ENCODE assay signal across 10 cellular contexts in the genomic region with DNA sequence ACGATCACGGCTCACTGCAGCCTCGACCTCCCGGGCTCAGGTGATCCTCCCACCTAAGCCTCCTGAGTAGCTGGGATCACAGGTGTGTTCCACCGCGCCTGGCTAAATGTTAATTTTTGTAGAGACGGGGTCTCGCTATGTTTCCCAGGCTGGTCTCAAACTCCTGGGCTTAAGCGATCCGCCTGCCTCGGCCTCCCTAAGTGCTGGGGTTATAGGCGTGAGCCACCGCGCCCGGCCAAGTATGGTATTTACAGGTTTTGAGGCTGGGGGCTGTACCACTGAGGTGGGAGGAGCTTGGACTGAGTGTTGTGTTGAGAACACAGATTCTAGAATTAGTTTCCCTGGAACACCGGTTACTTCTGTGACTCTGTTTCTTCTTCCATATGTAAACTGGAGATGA. TPM values are rescaled to one million over a fixed set of nuclear protein-coding genes. Genes with fewer than 3 reads are reported as not detected.
A peak's percentile ranks its signal among the peaks of the same experiment; 100 is the strongest.
DNase-seq lines count a peak whose midpoint lies in the region; ATAC-seq and TF ChIP-seq lines count a peak whose summit lies in the region.
"Had no signal": no experiment of that assay in that cellular context is flagged by ENCODE, and none has a peak within 500 bp of the region (broad histone marks: within the 10 kb centered on the region; RNA-seq: fewer than 3 reads in every experiment).

No MANE protein-coding gene starts in this region.

- POLR2A ChIA-PET in Caco-2 (lab: Charles Lee) (no interaction called here), WTC11 (lab: Charles Lee) (interaction anchor here (0.6 to 3.6 kb wide), 3 partner anchors 10 to 701 kb away, joined by 3 to 33 read pairs (median 4); a partner anchor contains a TSS)

- intact Hi-C loops in Caco-2 (cut with micrococcal nuclease; ENCODE audit: unreplicated experiment), result loop anchor here (1.0 to 10.0 kb wide), 3 partner anchors 9 to 147 kb away; no protein-coding TSS in a partner anchor

- no peak overlapping the region for H3K27ac Mint-ChIP-seq in Caco-2 (ENCODE audit: unreplicated experiment)
- peak overlapping the region; percentile 76 for H3K27ac Mint-ChIP-seq in WTC11

- H3K4me1 Mint-ChIP-seq in Caco-2 (ENCODE audit: low read depth, unreplicated experiment), result peaks cover 17% of the 10 kb centered on the region
- H3K4me1 Mint-ChIP-seq in WTC11, result peaks cover 45% of the 10 kb centered on the region

- DNase-seq in Caco-2, result no peak
- DNase-seq in WTC11 (ENCODE audit: low spot score), result peak; percentile 54
- DNase-seq in NCI-H187 (lab: John Stamatoyannopoulos, UW), result no peak
- DNase-seq in NCI-H2081 treated with DMSO at 0.1 percent for 48 hours (lab: John Stamatoyannopoulos, UW), result no peak
- no peak for DNase-seq in omental fat pad (ENCODE audit: low spot score)
- DNase-seq: uterus had no signal

- H3K4me3 ChIP-seq in Caco-2 (ENCODE audit: low read depth, low read length), result no peak overlapping the region
- H3K4me3 ChIP-seq in iPS-18a (ENCODE audit: low read length), result peak overlapping the region; percentile 46

- ATAC-seq in WTC11 (no peak), GM19397 (IDR thresholded peaks at IDR 0.05; ENCODE audit: unreplicated experiment) (no peak), omental fat pad (ENCODE audit: low FRiP score) (no peak)

- H3K27me3 ChIP-seq in Caco-2 (replicated peaks; ENCODE audit: control insufficient read depth, insufficient read depth, low read length) (no peaks in the 10 kb centered on the region), iPS-18a (ENCODE audit: control insufficient read depth, insufficient read depth, low read length) (peaks cover 42% of the 10 kb centered on the region)

- H3K9me3 Mint-ChIP-seq in Caco-2 (ENCODE audit: unreplicated experiment) (no peaks in the 10 kb centered on the region), WTC11 (no peaks in the 10 kb centered on the region)

- no peak for TF ChIP-seq CTCF in 22Rv1 (IDR thresholded peaks at IDR 0.05)
- TF ChIP-seq CTCF in Caco-2 (IDR thresholded peaks at IDR 0.05; ENCODE audit: insufficient read depth in 1 of 2, low read depth in 1 of 2, low read length in 1 of 2, severe bottlenecking in 1 of 2, unreplicated experiment in 1 of 2), result no peak
- TF ChIP-seq CTCF in WTC11 (IDR thresholded peaks at IDR 0.05), result no peak
- no peak for TF ChIP-seq CTCF in omental fat pad (IDR thresholded peaks at IDR 0.05)

- CTCF ChIA-PET in Caco-2 (lab: Charles Lee), result interaction anchor here (0.6 to 1.3 kb wide), 2 partner anchors 12 to 28 kb away, joined by 3 to 7 read pairs; no protein-coding TSS in a partner anchor
- CTCF ChIA-PET in WTC11 (lab: Charles Lee), result interaction anchor here (0.8 to 9.1 kb wide), 11 partner anchors 8 to 270 kb away, joined by 3 to 145 read pairs (median 4); no protein-coding TSS in a partner anchor

- H3K9ac ChIP-seq in iPS-18a (ENCODE audit: low read length), result no peak overlapping the region

- no TSS peak for BruUV-seq in Caco-2 (replicated peaks; lab: Mats Ljungman, UMichigan)

- peaks cover 22% of the 10 kb centered on the region for H3K4me1 ChIP-seq in Caco-2
- peaks cover 34% of the 10 kb centered on the region for H3K4me1 ChIP-seq in iPS-18a (ENCODE audit: control insufficient read depth, low read depth, low read length)

- no peaks in the 10 kb centered on the region for H3K36me3 ChIP-seq in Caco-2 (ENCODE audit: control insufficient read depth, insufficient read depth, low read length)
- no peaks in the 10 kb centered on the region for H3K36me3 ChIP-seq in iPS-18a (ENCODE audit: control insufficient read depth, low read depth, low read length)
- H3K36me3 ChIP-seq: ascending aorta, uterus had no signal

- H3K27me3 Mint-ChIP-seq in Caco-2 (ENCODE audit: insufficient read depth, unreplicated experiment) (peaks cover 8% of the 10 kb centered on the region), WTC11 (ENCODE audit: low read depth) (peaks cover 39% of the 10 kb centered on the region)

- H3K4me3 Mint-ChIP-seq in Caco-2 (ENCODE audit: unreplicated experiment), result peak overlapping the region; percentile 98
- H3K4me3 Mint-ChIP-seq in WTC11, result peak overlapping the region; percentile 73

- 0 out of 2 replicates have a peak overlapping the region, but pooled peaks have one; percentile 18 for H3K27ac ChIP-seq in 22Rv1
- H3K27ac ChIP-seq in iPS-18a (ENCODE audit: low read length), result no peak overlapping the region
- H3K27ac ChIP-seq: ascending aorta had no signal

- H3K36me3 Mint-ChIP-seq in Caco-2 (ENCODE audit: insufficient read depth, unreplicated experiment) (peaks cover 4% of the 10 kb centered on the region), WTC11 (peaks cover 3% of the 10 kb centered on the region; the same call in 1 of the 2 replicates)

- H3K9me3 ChIP-seq in Caco-2, result no peaks in the 10 kb centered on the region
- H3K9me3 ChIP-seq in iPS-18a (ENCODE audit: control insufficient read depth, low read depth, low read length), result no peaks in the 10 kb centered on the region
- H3K9me3 ChIP-seq: ascending aorta, uterus had no signal

TF ChIP-seq in WTC11, 78 proteins besides CTCF, POLR2A, EP300 and RAD21:
- TF ChIP-seq CREM (CRISPR knock-in tag; IDR thresholded peaks at IDR 0.05), result no peak
- no peak for TF ChIP-seq NR1H2 (CRISPR knock-in tag; IDR thresholded peaks at IDR 0.05)
- TF ChIP-seq TEAD4 (CRISPR knock-in tag; IDR thresholded peaks at IDR 0.05), result no peak
- TF ChIP-seq SMAD4 (CRISPR knock-in tag; IDR thresholded peaks at IDR 0.05), result no peak
- no peak for TF ChIP-seq ZNF138 (CRISPR knock-in tag; conservative IDR thresholded peaks at IDR 0.05)
- TF ChIP-seq ZNF121 (CRISPR knock-in tag; IDR thresholded peaks at IDR 0.05), result peak; percentile 12; the same call in 1 of the 2 replicates

RNA-seq across cellular contexts. Expression of a gene that starts 0.5 kb away (rescaled TPM):
- total RNA-seq in Caco-2 (2022) (1.2 and 2.8 TPM in 2 replicates), WTC11 (2021) (10.3 to 15.1 TPM (median 14.2 TPM) in 3 replicates), omental fat pad (1 to 10 TPM; 1.9 to 3.8 (median 2.9) TPM)

RNA-seq across cellular contexts. Expression of a gene that starts 0.9 kb away (rescaled TPM):
- total RNA-seq in Caco-2 (2022) (13.8 and 18.1 TPM in 2 replicates), WTC11 (2021) (25.1 to 27.8 TPM (median 27.4 TPM) in 3 replicates), omental fat pad (1 to 10 TPM; 3.8 to 9.4 (median 7.0) TPM)

RNA-seq across cellular contexts. Expression of a gene that starts 9.5 kb away (rescaled TPM):
- total RNA-seq in Caco-2 (2022) (72.4 and 83.1 TPM in 2 replicates), WTC11 (2021) (143 to 146 TPM (median 144 TPM) in 3 replicates), omental fat pad (100 to 1,000 TPM in 1 of 4 donors, 10 to 100 TPM in 3; 47.0 to 132 (median 68.7) TPM)

RNA-seq across cellular contexts. Expression of a gene that starts 30.0 kb away (rescaled TPM):
- total RNA-seq in Caco-2 (2022) (6.4 TPM in 2 replicates), WTC11 (2021) (2.3 to 7.2 TPM (median 5.4 TPM) in 3 replicates), omental fat pad (100 to 1,000 TPM; 306 to 713 (median 395) TPM)
